ENCODE assay signal across 8 cellular contexts in the genomic region with DNA sequence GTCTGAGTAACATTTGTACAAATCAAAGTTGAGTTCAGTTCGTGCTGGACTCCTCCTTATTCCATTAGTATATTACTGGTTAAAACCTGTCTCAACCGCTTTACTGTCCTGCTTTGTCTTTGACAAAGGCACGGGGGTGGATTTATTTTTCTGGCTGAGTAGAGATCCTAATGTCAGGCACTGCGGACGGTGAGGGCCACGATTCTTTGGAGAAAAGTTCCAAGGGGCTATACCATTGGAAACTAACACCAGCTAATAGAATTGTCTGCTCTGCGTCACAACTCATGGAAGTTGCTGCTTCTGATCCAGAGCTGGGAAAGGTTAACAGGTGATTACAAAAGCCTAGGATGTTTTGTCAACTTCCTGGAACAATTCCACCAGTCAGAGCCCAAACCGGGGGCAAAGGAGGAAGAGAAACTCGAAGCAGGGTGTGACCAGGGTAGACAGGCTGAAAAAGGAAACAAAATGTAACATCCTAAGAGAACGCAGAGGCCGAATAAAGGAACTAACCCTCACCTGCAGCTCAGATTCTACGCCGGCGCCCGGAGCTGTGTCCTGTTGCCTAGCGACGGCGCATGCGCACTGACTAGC. TPM values are rescaled to one million over a fixed set of nuclear protein-coding genes. Genes with fewer than 3 reads are reported as not detected.
DNase-seq lines count a peak whose midpoint lies in the region; ATAC-seq, FAIRE-seq and TF ChIP-seq lines count a peak whose summit lies in the region.

No MANE protein-coding gene starts in this region.

- H3K27me3 ChIP-seq in HAP-1 (ENCODE audit: low read depth) (no peaks in the 10 kb centered on the region), RWPE2 (ENCODE audit: insufficient read depth, poor library complexity, severe bottlenecking) (no peaks in the 10 kb centered on the region), pancreas (no peaks in the 10 kb centered on the region)

- 3% methylated on average over 19 of the region's 19 CpGs for WGBS in pancreas, 2 donors

- H3K9me3 ChIP-seq in HAP-1 (no peaks in the 10 kb centered on the region), RWPE2 (ENCODE audit: severe bottlenecking) (no peaks in the 10 kb centered on the region), pancreas (no peaks in the 10 kb centered on the region)

- peaks cover 8% of the 10 kb centered on the region; the same call in 1 of the 2 replicates for H3K4me1 ChIP-seq in HAP-1
- no peaks in the 10 kb centered on the region for H3K4me1 ChIP-seq in RWPE2 (ENCODE audit: insufficient read depth, poor library complexity, severe bottlenecking)
- peaks cover 0 to 4% (median 4%) of the 10 kb centered on the region in 3 donors for H3K4me1 ChIP-seq in pancreas

- intact Hi-C loops in pancreas (cut with DNase I) = no loop called here

- TF ChIP-seq CTCF in RWPE2 (IDR thresholded peaks at IDR 0.05; ENCODE audit: poor library complexity, severe bottlenecking) (no peak), pancreas (IDR thresholded peaks at IDR 0.05) (no peak)

- no peaks in the 10 kb centered on the region for H3K36me3 ChIP-seq in HAP-1 (replicated peaks)
- no peaks in the 10 kb centered on the region for H3K36me3 ChIP-seq in RWPE2 (ENCODE audit: low read depth)
- no peaks in the 10 kb centered on the region for H3K36me3 ChIP-seq in pancreas

- in situ Hi-C loops in HAP-1 (cut with MboI; ENCODE audit: low sequenced_read_pairs) = no loop called here

- H3K27ac ChIP-seq in RWPE2 (ENCODE audit: poor library complexity, severe bottlenecking) (no peak overlapping the region), pancreas (peak overlapping the region; percentile 72 to 90 (median 86))

- peak overlapping the region; percentile 34 for H3K4me3 ChIP-seq in HAP-1
- peak overlapping the region; percentile 35 for H3K4me3 ChIP-seq in RWPE2 (ENCODE audit: severe bottlenecking)
- H3K4me3 ChIP-seq in pancreas = peak overlapping the region; percentile 26 to 53 (median 42)

- FAIRE-seq in pancreas (lab: Jason Lieb, UNC) = no peak

- peak; percentile 90 for ATAC-seq in GM18499 (IDR thresholded peaks at IDR 0.05; ENCODE audit: insufficient read depth, unreplicated experiment)
- ATAC-seq in RWPE2 (ENCODE audit: low read depth) = no peak; the same call in 1 of the 3 replicates
- ATAC-seq in esophagus mucosa = peak; percentile 92
- ATAC-seq in pancreas = peak; percentile 27 to 44 (median 36)
- no peak for ATAC-seq in HG02763 (IDR thresholded peaks at IDR 0.05; ENCODE audit: unreplicated experiment)

- DNase-seq in HAP-1 (ENCODE audit: low spot score in 2 of 2) = no peak
- DNase-seq in RWPE2 (ENCODE audit: low spot score) = no peak
- peak in 1 of 6 donors; percentile 100 for DNase-seq in pancreas
- no peak for DNase-seq in cerebellar cortex (ENCODE audit: low spot score)
- no peak for DNase-seq in T1000 (lab: John Stamatoyannopoulos, UW)

RNA-seq across cellular contexts. Expression of gene TAT, which starts 12.4 kb away (rescaled TPM):
- total RNA-seq in esophagus mucosa (0.24 TPM), pancreas (1 to 10 TPM in 1 of 6 donors, under 1 TPM in 3, not detected in 2; 0.09 to 1.0 (median 0.15) TPM)
- polyA plus RNA-seq in pancreas = under 1 TPM; 0.04 to 0.14 TPM

RNA-seq across cellular contexts. Expression of gene CHST4, which starts 38.2 kb away (rescaled TPM):
- 0.16 TPM for total RNA-seq in esophagus mucosa
- total RNA-seq in pancreas = 10 to 100 TPM in 1 of 6 donors, 1 to 10 TPM in 5; 2.6 to 17.2 (median 5.3) TPM
- 1 to 10 TPM; 5.8 to 7.8 TPM for polyA plus RNA-seq in pancreas

Comparison
In these comparisons a context has a peak if more than half of its experiments do, and no peak if none do; other contexts are left out.
1. ATAC-seq: peak in GM18499 (single experiment), esophagus mucosa (single experiment) and pancreas (4 of 4); none in RWPE2 (single experiment) and HG02763 (single experiment).
2. Peak in every context shown above with its lines, with median percentiles within 50 percentile points of each other: H3K4me3 ChIP-seq.